8 cellular contexts compared by ENCODE assay signal in the genomic region with DNA sequence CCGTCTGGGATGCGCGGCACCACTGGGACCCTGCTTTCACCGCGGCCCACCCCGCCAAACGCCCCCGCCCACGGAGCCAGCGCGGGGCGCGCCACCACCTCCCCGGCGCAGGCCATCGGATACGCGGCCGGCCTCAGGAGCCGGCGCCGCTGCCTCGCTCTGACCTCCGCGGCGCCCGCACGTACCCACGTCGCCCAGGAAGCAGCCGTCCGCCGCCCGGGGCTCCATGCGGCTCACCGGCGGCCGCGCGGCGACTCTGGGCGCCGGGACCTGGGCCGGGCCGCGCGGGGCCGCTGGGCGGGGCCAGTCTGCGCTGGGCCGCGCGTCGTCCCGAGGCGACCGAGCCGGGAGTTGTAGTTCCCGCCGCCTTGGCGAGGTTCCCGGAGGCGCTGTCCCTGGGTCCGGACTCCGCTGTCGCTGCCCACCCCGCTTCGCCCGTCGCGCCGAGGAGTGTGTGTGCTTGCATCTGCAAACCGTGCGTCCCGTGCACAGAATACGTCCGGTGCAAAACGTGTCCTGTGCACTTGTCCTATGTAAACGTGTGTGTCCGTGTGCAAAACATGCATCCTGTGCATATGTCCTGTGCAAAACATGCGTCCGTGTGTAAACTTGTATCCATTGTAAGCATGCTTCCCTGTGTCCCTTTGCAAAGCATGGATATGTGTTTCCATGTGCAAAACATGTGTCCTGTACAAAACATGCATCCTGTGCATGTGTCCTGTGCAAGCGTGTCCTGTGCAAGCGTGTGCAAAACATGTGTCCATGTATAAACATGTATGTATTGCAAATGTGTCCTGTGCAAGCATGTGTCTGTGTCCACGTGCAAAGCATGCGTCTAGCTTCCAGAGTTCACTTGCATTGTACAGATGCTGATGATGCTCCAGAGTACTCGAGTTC. TPM values are rescaled to one million over a fixed set of nuclear protein-coding genes. Genes with fewer than 3 reads are reported as not detected.
DNase-seq lines count a peak whose midpoint lies in the region; ATAC-seq, FAIRE-seq and TF ChIP-seq lines count a peak whose summit lies in the region.

A gene with protein sequence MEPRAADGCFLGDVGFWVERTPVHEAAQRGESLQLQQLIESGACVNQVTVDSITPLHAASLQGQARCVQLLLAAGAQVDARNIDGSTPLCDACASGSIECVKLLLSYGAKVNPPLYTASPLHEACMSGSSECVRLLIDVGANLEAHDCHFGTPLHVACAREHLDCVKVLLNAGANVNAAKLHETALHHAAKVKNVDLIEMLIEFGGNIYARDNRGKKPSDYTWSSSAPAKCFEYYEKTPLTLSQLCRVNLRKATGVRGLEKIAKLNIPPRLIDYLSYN (minus strand): TSS at position 272 of the 897 bp plus-strand sequence. CDS start 44 bp downstream, at position 228.

- DNase-seq in AG20443 (ENCODE audit: low spot score) (peak; percentile 92), SW480 (ENCODE audit: low spot score) (peak; percentile 52), bronchial epithelial cell (ENCODE audit: low read depth) (peak; percentile 13), iPS-NIHi7 (ENCODE audit: extremely low spot score) (peak; percentile 87), gastrocnemius medialis (peak; percentile 17 to 48)

- peak; percentile 47 to 66 for TF ChIP-seq POLR2A in gastrocnemius medialis (IDR thresholded peaks at IDR 0.05)

- H3K9me3 ChIP-seq in HUES48 (ENCODE audit: control insufficient read depth, insufficient read depth, low read length): no peaks in the 10 kb centered on the region
- no peaks in the 10 kb centered on the region for H3K9me3 ChIP-seq in gastrocnemius medialis

- in situ Hi-C loops in gastrocnemius medialis (cut with MboI; ENCODE audit: low sequenced_read_pairs in 4 of 4): no loop called here

- TF ChIP-seq CTCF in bronchial epithelial cell (IDR thresholded peaks at IDR 0.05; ENCODE audit: insufficient read depth, low read length, severe bottlenecking) (no peak), gastrocnemius medialis (IDR thresholded peaks at IDR 0.05 in 4 of 5, conservative IDR thresholded peaks at IDR 0.05 in 1 of 5) (no peak)

- ATAC-seq in GM19023 (IDR thresholded peaks at IDR 0.05; ENCODE audit: unreplicated experiment) (peak; percentile 59), gastrocnemius medialis (peak; percentile 88 to 90), GM21360 (IDR thresholded peaks at IDR 0.05; ENCODE audit: unreplicated experiment) (no peak)

- H3K4me1 ChIP-seq in HUES48 (ENCODE audit: control insufficient read depth, insufficient read depth, low read length) (peaks cover 23% of the 10 kb centered on the region), gastrocnemius medialis (peaks cover 12 to 18% of the 10 kb centered on the region in 2 donors)

- H3K9ac ChIP-seq in HUES48 (ENCODE audit: low read depth, low read length): peak within 1 kb of the TSS; percentile 79

- peak; percentile 13 for FAIRE-seq in bronchial epithelial cell (lab: Jason Lieb, UNC)

- intact Hi-C loops in gastrocnemius medialis (cut with DNase I; ENCODE audit: low total_unique reads): loop anchor here (1.0 kb wide), 1 partner anchor 18 kb away; the partner anchor contains the start of gene TASOR2

- H3K36me3 ChIP-seq in HUES48 (ENCODE audit: control insufficient read depth, insufficient read depth, low read length): no peaks in the 10 kb centered on the region
- no peaks in the 10 kb centered on the region for H3K36me3 ChIP-seq in bronchial epithelial cell (ENCODE audit: control insufficient read depth, insufficient read depth, low read length)
- H3K36me3 ChIP-seq in gastrocnemius medialis: no peaks in the 10 kb centered on the region

- H3K4me3 ChIP-seq in HUES48 (ENCODE audit: low read depth, low read length): peak within 1 kb of the TSS; percentile 73
- H3K4me3 ChIP-seq in bronchial epithelial cell (ENCODE audit: low read depth, low read length): peak within 1 kb of the TSS; percentile 87
- H3K4me3 ChIP-seq in gastrocnemius medialis: peak within 1 kb of the TSS; percentile 82 to 91 (median 88)

- peaks cover 7% of the 10 kb centered on the region for H3K27me3 ChIP-seq in HUES48 (ENCODE audit: control insufficient read depth, insufficient read depth, low read length)
- no peaks in the 10 kb centered on the region for H3K27me3 ChIP-seq in bronchial epithelial cell (ENCODE audit: control insufficient read depth, insufficient read depth, low read length)
- no peaks in the 10 kb centered on the region for H3K27me3 ChIP-seq in gastrocnemius medialis

- H3K27ac ChIP-seq in HUES48 (ENCODE audit: low read depth, low read length) (no peak within 1 kb of the TSS), gastrocnemius medialis (peak within 1 kb of the TSS; percentile 73 to 84 (median 81))

RNA-seq across cellular contexts. Expression of the gene that starts here (rescaled TPM):
- total RNA-seq in bronchial epithelial cell: 14.5 TPM in 2 replicates
- 10 to 100 TPM in 3 of 4 donors, 1 to 10 TPM in 1; 9.6 to 20.0 (median 14.9) TPM for total RNA-seq in gastrocnemius medialis

Comparison
In these comparisons a context has a peak if more than half of its experiments do, and no peak if none do; other contexts are left out.
1. DNase-seq: peak in every context shown above with its lines; median percentile 92 in AG20443; 87 in iPS-NIHi7; 52 in SW480; 32 in gastrocnemius medialis; 13 in bronchial epithelial cell.